In the genomic region with DNA sequence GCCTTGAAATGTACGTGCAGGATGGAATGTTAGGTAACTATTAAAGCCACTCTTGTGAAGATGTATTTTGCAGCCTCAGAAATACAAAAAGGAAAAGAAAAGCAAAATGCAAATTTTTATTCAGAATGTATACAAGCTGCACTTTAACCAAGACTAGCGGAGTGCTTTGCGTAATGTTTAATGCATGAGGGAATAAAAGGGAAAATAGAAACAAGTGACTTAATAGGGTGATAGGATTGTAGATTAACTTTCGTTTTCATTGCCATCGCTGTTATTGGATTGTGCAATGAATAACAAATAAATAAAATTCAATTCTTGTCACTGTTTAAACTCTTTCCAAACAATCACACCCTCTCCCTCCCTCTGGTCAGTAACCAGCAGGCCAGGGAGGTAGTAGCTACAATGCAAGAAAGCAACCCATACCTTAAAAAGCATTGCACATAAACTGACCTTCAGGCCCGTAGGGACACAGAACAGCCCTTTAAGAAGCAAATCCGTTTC, we compare ENCODE assay signal across 8 cellular contexts. TPM values are rescaled to one million over a fixed set of nuclear protein-coding genes. Genes with fewer than 3 reads are reported as not detected.
DNase-seq lines count a peak whose midpoint lies in the region; ATAC-seq and TF ChIP-seq lines count a peak whose summit lies in the region.

No MANE protein-coding gene starts in this region.

- H3K4me3 ChIP-seq in astrocyte of the spinal cord (ENCODE audit: low read depth, low read length) (peak overlapping the region; percentile 74), lung (peak overlapping the region; percentile 57), urinary bladder (ENCODE audit: low read depth, low read length) (peak overlapping the region; percentile 81)

- no peaks in the 10 kb centered on the region for H3K9me3 ChIP-seq in lung (ENCODE audit: control insufficient read depth in 2 of 2, insufficient read depth in 1 of 2, low read length in 1 of 2)

- WGBS in lung, 2 donors, result 29 to 46% methylated on average over 7 of the region's 7 CpGs
- WGBS in urinary bladder, result 57% methylated on average over 7 of the region's 7 CpGs

- ATAC-seq in HG03064 (IDR thresholded peaks at IDR 0.05; ENCODE audit: low read depth, unreplicated experiment) (peak; percentile 2), lung (ENCODE audit: insufficient read depth, low FRiP score) (no peak), HG03521 (IDR thresholded peaks at IDR 0.05; ENCODE audit: unreplicated experiment) (no peak)

- DNase-seq in astrocyte of the spinal cord (ENCODE audit: low read depth, low spot score) (peak; percentile 3), lung (ENCODE audit: low spot score) (no peak), SHP77 (lab: John Stamatoyannopoulos, UW) (no peak), ureter (ENCODE audit: low spot score) (no peak)

- no peaks in the 10 kb centered on the region for H3K27me3 ChIP-seq in lung (ENCODE audit: control insufficient read depth, insufficient read depth)

- H3K36me3 ChIP-seq in lung (ENCODE audit: control insufficient read depth in 2 of 2, insufficient read depth in 2 of 2, low read length in 2 of 2) (no peaks in the 10 kb centered on the region), urinary bladder (ENCODE audit: insufficient read depth) (no peaks in the 10 kb centered on the region)

- peaks cover 0 to 9% of the 10 kb centered on the region in 2 donors for H3K4me1 ChIP-seq in lung (ENCODE audit: control insufficient read depth in 2 of 2, insufficient read depth in 2 of 2, low read length in 2 of 2)
- H3K4me1 ChIP-seq in urinary bladder (ENCODE audit: insufficient read depth), result no peaks in the 10 kb centered on the region

- TF ChIP-seq CTCF in C4-2B (conservative IDR thresholded peaks at IDR 0.05) (no peak), astrocyte of the spinal cord (IDR thresholded peaks at IDR 0.05; ENCODE audit: low read depth, low read length) (no peak), lung (IDR thresholded peaks at IDR 0.05; ENCODE audit: control extremely low read depth, extremely low read depth) (no peak)

- in situ Hi-C loops in astrocyte of the spinal cord (cut with HindIII; ENCODE audit: low sequenced_read_pairs), result no loop called here

- peak overlapping the region; percentile 99 for H3K27ac ChIP-seq in C4-2B
- peak overlapping the region; percentile 95 to 97 for H3K27ac ChIP-seq in lung (ENCODE audit: low read depth in 1 of 2, low read length in 1 of 2)
- no peak overlapping the region for H3K27ac ChIP-seq in urinary bladder (ENCODE audit: low read depth)

RNA-seq across cellular contexts. Expression of gene TFRC, which starts 0.6 kb away (rescaled TPM):
- total RNA-seq in lung (100 to 1,000 TPM; 148 to 259 TPM), urinary bladder (110 TPM), ureter (89.1 TPM)
- polyA plus RNA-seq in lung (10 to 100 TPM; 28.1 to 77.2 TPM), urinary bladder (23.4 TPM)
